In genomic region chr2:130181880-130182682, GRCh38 we compare ENCODE assay signal across 8 cellular contexts. TPM values are rescaled to one million over a fixed set of nuclear protein-coding genes. Genes with fewer than 3 reads are reported as not detected.
A peak's percentile ranks its signal among the peaks of the same experiment; 100 is the strongest.
DNase-seq lines count a peak whose midpoint lies in the region; ATAC-seq and TF ChIP-seq lines count a peak whose summit lies in the region.
"Not testable (repeated sequence)": the region's sequence is repeated elsewhere in the genome, so short reads cannot be mapped to it uniquely, and the experiment has no call there.

Gene MZT2B (plus strand): TSS chr2:130182262. CDS start chr2:130182283, 21 bp downstream.

- peaks cover 18 to 39% (median 30%) of the 10 kb centered on the region in 3 donors for H3K4me1 Mint-ChIP-seq in T-cell
- peaks cover 16% of the 10 kb centered on the region for H3K4me1 Mint-ChIP-seq in progenitor cell of endocrine pancreas (ENCODE audit: low read depth)

- H3K27me3 ChIP-seq in heart right ventricle, upper lobe of right lung: not testable (repeated sequence)

- CTCF ChIA-PET in T-cell (lab: Charles Lee): interaction anchor here (0.5 to 2.2 kb wide), 9 partner anchors 124 to 1311 kb away, joined by 3 to 51 read pairs (median 4); partner anchors contain the start of gene IMP4 (in 1 of the 2)

- POLR2A ChIA-PET in T-cell (lab: Charles Lee): interaction anchor here (0.6 to 1.4 kb wide), 3 partner anchors 156 to 161 kb away, joined by 4 to 14 read pairs (median 7); partner anchors contain the start of gene IMP4 (in 2 of the 2)

- peak within 1 kb of the TSS; percentile 77 to 99 (median 94) for H3K4me3 ChIP-seq in heart right ventricle
- H3K4me3 ChIP-seq in upper lobe of right lung: peak within 1 kb of the TSS; percentile 99

- in situ Hi-C loops in GM13976 (cut with MboI; ENCODE audit: low sequenced_read_pairs, unreplicated experiment): loop anchor here (25.0 kb wide), 1 partner anchor 155 kb away; the partner anchor contains the start of gene IMP4

- intact Hi-C loops in heart right ventricle (cut with DNase I): loop anchor here in 9 of 10 donors (5.0 to 10.0 kb wide), 6 partner anchors 143 to 1303 kb away; partner anchors contain the start of gene IMP4 (in 2 of the 9)
- intact Hi-C loops in upper lobe of right lung (cut with DNase I): not testable (repeated sequence)

- H3K4me3 Mint-ChIP-seq in T-cell (peak within 1 kb of the TSS; percentile 89 to 92 (median 89)), progenitor cell of endocrine pancreas (ENCODE audit: low read depth) (peak within 1 kb of the TSS; percentile 94)

- TF ChIP-seq CTCF in GM13976 (IDR thresholded peaks at IDR 0.05; ENCODE audit: borderline replicate concordance, control extremely low read depth, extremely low read depth, insufficient read depth, missing control alignments): peak; percentile 93
- TF ChIP-seq CTCF in heart right ventricle (IDR thresholded peaks at IDR 0.05): peak in 8 of 9 donors; percentile 64 to 95 (median 77)
- peak; percentile 80 for TF ChIP-seq CTCF in progenitor cell of endocrine pancreas (IDR thresholded peaks at IDR 0.05; ENCODE audit: unreplicated experiment)
- peak; percentile 61 for TF ChIP-seq CTCF in upper lobe of right lung (IDR thresholded peaks at IDR 0.05)

- H3K9me3 ChIP-seq in heart right ventricle, upper lobe of right lung: not testable (repeated sequence)

- H3K36me3 ChIP-seq in heart right ventricle: peaks cover 0 to 22% (median 0%) of the 10 kb centered on the region in 9 donors
- not testable (repeated sequence) for H3K36me3 ChIP-seq in upper lobe of right lung

- H3K27ac Mint-ChIP-seq in T-cell (peak within 1 kb of the TSS; percentile 92 to 95), progenitor cell of endocrine pancreas (peak within 1 kb of the TSS; percentile 96)

- ATAC-seq in HG02852 (IDR thresholded peaks at IDR 0.05; ENCODE audit: unreplicated experiment) (peak; percentile 82), T-cell (replicated peaks in 1 of 4) (peak; percentile 83 to 89 (median 86)), heart right ventricle (peak; percentile 89 to 94 (median 94)), upper lobe of right lung (peak; percentile 94)

- not testable (repeated sequence) for H3K9me3 Mint-ChIP-seq in T-cell; progenitor cell of endocrine pancreas (ENCODE audit: low read depth)

- WGBS in adipose tissue, 3 donors: 0 to 1% (median 1%) methylated on average over 77 to 83 of the region's 86 CpGs
- WGBS in heart right ventricle, 2 donors: 1% methylated on average over 72 to 83 of the region's 86 CpGs

- H3K36me3 Mint-ChIP-seq in T-cell; progenitor cell of endocrine pancreas (ENCODE audit: insufficient read depth): not testable (repeated sequence)

- H3K27ac ChIP-seq in adipose tissue (ENCODE audit: low read depth, low read length) (peak within 1 kb of the TSS; percentile 40), heart right ventricle (peak within 1 kb of the TSS; percentile 77 to 98 (median 92)), upper lobe of right lung (peak within 1 kb of the TSS; percentile 92)

- not testable (repeated sequence) for H3K27me3 Mint-ChIP-seq in T-cell, progenitor cell of endocrine pancreas

- H3K4me1 ChIP-seq in heart right ventricle (peaks cover 11 to 29% (median 23%) of the 10 kb centered on the region in 9 donors), upper lobe of right lung (peaks cover 13% of the 10 kb centered on the region)

- DNase-seq in GM13976 (ENCODE audit: low spot score) (peak; percentile 93), NCI-H1436 (lab: John Stamatoyannopoulos, UW) (peak; percentile 80), T-cell (peak; percentile 78 to 92 (median 86)), heart right ventricle (peak; percentile 87 to 92), progenitor cell of endocrine pancreas (ENCODE audit: low spot score, unreplicated experiment) (peak; percentile 87), upper lobe of right lung (peak; percentile 95)

RNA-seq across cellular contexts. Expression of gene MZT2B, which starts in this region (rescaled TPM):
- total RNA-seq in T-cell: 100 to 1,000 TPM; 195 to 294 (median 281) TPM
- polyA plus RNA-seq in adipose tissue: 100 to 1,000 TPM; 148 to 245 (median 239) TPM
- 100 to 1,000 TPM; 297 to 528 (median 396) TPM for total RNA-seq in heart right ventricle
- polyA plus RNA-seq in heart right ventricle: 100 to 1,000 TPM; 499 to 911 TPM
- total RNA-seq in progenitor cell of endocrine pancreas: 190 and 207 TPM in 2 replicates
- total RNA-seq in upper lobe of right lung: 128 TPM

Comparison
In these comparisons a context has a peak if more than half of its experiments do, and no peak if none do; other contexts are left out.
1. Peak in every context shown above with its lines: DNase-seq, ATAC-seq, H3K4me3 ChIP-seq and H3K27ac ChIP-seq.
2. H3K27ac ChIP-seq: peak in every context shown above with its lines; median percentile 92 in heart right ventricle; 92 in upper lobe of right lung; 40 in adipose tissue.